ENCODE assay signal across 24 cellular contexts in genomic region chr12:119964876-119965275, GRCh38. TPM values are rescaled to one million over a fixed set of nuclear protein-coding genes. Genes with fewer than 3 reads are reported as not detected.
"Had no signal": no experiment of that assay in that cellular context is flagged by ENCODE, and none has a peak within 500 bp of the region (broad histone marks: within the 10 kb centered on the region; RNA-seq: fewer than 3 reads in every experiment).

No MANE protein-coding gene starts in this region.

- FAIRE-seq: pancreas, small intestine, urothelium cell line had no signal

- H2AFZ ChIP-seq: neural progenitor cell had no signal

- H3K4me1 ChIP-seq: neural progenitor cell, pancreas, prostate gland, right lobe of liver, sigmoid colon, stomach, thyroid gland, tibial nerve, upper lobe of left lung, vagina had no signal

- H3K4me3 ChIP-seq: neural progenitor cell, pancreas, prostate gland, right lobe of liver, sigmoid colon, stomach, thoracic aorta, thyroid gland, tibial nerve, upper lobe of left lung, vagina had no signal

- H3K9me3 ChIP-seq: pancreas, prostate gland, right lobe of liver, sigmoid colon, stomach, thoracic aorta, thyroid gland, tibial nerve, upper lobe of left lung, vagina had no signal

- H3K27ac ChIP-seq: neural progenitor cell, prostate gland, right lobe of liver, sigmoid colon, stomach, thoracic aorta, thyroid gland, tibial nerve, upper lobe of left lung, vagina had no signal

- H3K9ac ChIP-seq: neural progenitor cell had no signal

- H3K27me3 ChIP-seq: neural progenitor cell, pancreas, right lobe of liver, sigmoid colon, stomach, thyroid gland, tibial nerve, upper lobe of left lung, vagina had no signal

- H3K36me3 ChIP-seq: neural progenitor cell, pancreas, prostate gland, right lobe of liver, sigmoid colon, stomach, thoracic aorta, thyroid gland, tibial nerve, upper lobe of left lung, vagina had no signal

- DNase-seq: naive thymus-derived CD4-positive, alpha-beta T cell; natural killer cell; occipital lobe; pancreas; right cardiac atrium; right lobe of liver; sigmoid colon; small intestine; stimulated activated CD4-positive, alpha-beta T cell treated with anti-CD3 and anti-CD28 coated beads, Interleukin-1b, Interleukin-23, amount 100 ng/mL, for 48 hours; stimulated activated CD4-positive, alpha-beta T cell treated with anti-CD3 and anti-CD28 coated beads, Interleukin-4, amount 100 ng/mL, for 24 hours; stimulated activated naive B cell treated with anti-CD40 and anti-IgM and Interleukin-4, amounts not matched to agents 10 μg/mL and 1 μg/mL and 100 μg/mL, for 72 hours; stimulated activated naive CD4-positive, alpha-beta T cell treated with Interleukin-2 at 50 U/mL for 16 hours; stomach; thyroid gland; trophoblast cell; upper lobe of left lung had no signal

- H3K4me2 ChIP-seq: neural progenitor cell had no signal

- ATAC-seq: naive thymus-derived CD4-positive, alpha-beta T cell; natural killer cell; right cardiac atrium; right lobe of liver; stimulated activated effector memory CD8-positive, alpha-beta T cell treated with anti-CD3 and anti-CD28 coated beads, Interleukin-12 subunit alpha, Interleukin-12 subunit beta, amount 100 ng/mL, for 72 hours; stimulated activated naive B cell treated with anti-CD40 and anti-IgM and Interleukin-4, amounts not matched to agents 10 μg/mL and 1 μg/mL and 100 μg/mL, for 72 hours had no signal

RNA-seq across cellular contexts. Expression of gene BICDL1, which starts 24.2 kb away (rescaled TPM):
- total RNA-seq: osteocyte had no signal
